ENCODE assay signal across 1 cellular context in the genomic region with DNA sequence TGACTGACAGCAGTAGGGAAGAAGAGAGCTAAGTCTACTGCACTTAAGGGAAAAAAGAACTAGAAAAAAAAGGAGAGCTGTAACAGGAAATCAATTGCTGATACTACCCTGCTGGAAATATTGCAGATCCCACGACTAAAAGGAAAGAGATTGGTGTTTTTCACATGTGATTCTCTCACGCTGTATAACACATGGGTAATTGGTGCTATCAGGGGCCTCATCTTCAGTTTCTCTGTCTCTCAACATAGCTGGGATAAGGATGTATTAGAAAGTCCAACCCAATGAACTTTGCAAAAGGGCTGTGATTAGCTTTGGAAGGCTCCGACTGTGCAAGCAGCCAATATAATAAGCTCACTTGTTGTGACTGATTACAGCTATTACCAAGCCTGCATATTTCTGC.
TF ChIP-seq lines count a peak whose summit lies in the region.

No MANE protein-coding gene starts in this region.

TF ChIP-seq in GM23338, 12 proteins besides CTCF, POLR2A, EP300 and RAD21 (continued from another document):
- TF ChIP-seq ZNF331 (CRISPR knock-in tag; IDR thresholded peaks at IDR 0.05; ENCODE audit: low read depth) (no peak), CREB1 (CRISPR knock-in tag; IDR thresholded peaks at IDR 0.05; ENCODE audit: low read depth) (no peak), ZNF114 (CRISPR knock-in tag; IDR thresholded peaks at IDR 0.05) (no peak), ZNF462 (CRISPR knock-in tag; IDR thresholded peaks at IDR 0.05) (no peak), EZH2 (IDR thresholded peaks at IDR 0.05; ENCODE audit: low read depth, unreplicated experiment) (no peak), POLR2AphosphoS5 (IDR thresholded peaks at IDR 0.05; ENCODE audit: low read depth) (no peak), ETS1 (IDR thresholded peaks at IDR 0.05) (no peak), JUNB (IDR thresholded peaks at IDR 0.05; ENCODE audit: unreplicated experiment) (no peak), EZH2phosphoT487 (IDR thresholded peaks at IDR 0.05; ENCODE audit: unreplicated experiment) (no peak)
